In genomic region chr12:13206560-13206897, GRCh38 we compare ENCODE assay signal across 12 cellular contexts. TPM values are rescaled to one million over a fixed set of nuclear protein-coding genes. Genes with fewer than 3 reads are reported as not detected.
A peak's percentile ranks its signal among the peaks of the same experiment; 100 is the strongest.
DNase-seq lines count a peak whose midpoint lies in the region; ATAC-seq and TF ChIP-seq lines count a peak whose summit lies in the region.
"Had no signal": no experiment of that assay in that cellular context is flagged by ENCODE, and none has a peak within 500 bp of the region (broad histone marks: within the 10 kb centered on the region; RNA-seq: fewer than 3 reads in every experiment).

No MANE protein-coding gene starts in this region.

- H3K27me3 ChIP-seq in lower lobe of right lung (ENCODE audit: low read depth) = no peaks in the 10 kb centered on the region
- no peaks in the 10 kb centered on the region for H3K27me3 ChIP-seq in testis

- TF ChIP-seq POLR2A in testis (IDR thresholded peaks at IDR 0.05) = no peak

- peaks cover 95% of the 10 kb centered on the region for H3K4me1 ChIP-seq in lower lobe of right lung
- H3K4me1 ChIP-seq in testis = peaks cover 7% of the 10 kb centered on the region

- intact Hi-C loops in activated CD8-positive, alpha-beta T cell treated with anti-CD3 and anti-CD28 coated beads for 36 hours (cut with micrococcal nuclease) = no loop called here
- intact Hi-C loops in lower lobe of right lung (cut with DNase I) (no loop called here), testis (cut with DNase I; ENCODE audit: low total_unique reads) (loop anchor here (10.0 kb wide), 1 partner anchor 292 kb away; no protein-coding TSS in a partner anchor)

- H3K4me1 Mint-ChIP-seq in activated T-cell treated with anti-CD3 and anti-CD28 coated beads, Interleukin-2, amount 50 U/mL, for 24 hours (ENCODE audit: low read depth) = peaks cover 60% of the 10 kb centered on the region
- H3K4me1 Mint-ChIP-seq in activated CD8-positive, alpha-beta T cell treated with anti-CD3 and anti-CD28 coated beads for 36 hours (ENCODE audit: low read depth) = peaks cover 30% of the 10 kb centered on the region
- peaks cover 52% of the 10 kb centered on the region for H3K4me1 Mint-ChIP-seq in type B pancreatic cell (ENCODE audit: unreplicated experiment)

- no peak overlapping the region for H3K4me3 Mint-ChIP-seq in activated T-cell treated with anti-CD3 and anti-CD28 coated beads, Interleukin-2, amount 50 U/mL, for 24 hours
- no peak overlapping the region for H3K4me3 Mint-ChIP-seq in activated CD8-positive, alpha-beta T cell treated with anti-CD3 and anti-CD28 coated beads for 36 hours
- H3K4me3 Mint-ChIP-seq in type B pancreatic cell = peak overlapping the region; percentile 51

- H3K27ac ChIP-seq in lower lobe of right lung = peak overlapping the region; percentile 42
- no peak overlapping the region for H3K27ac ChIP-seq in testis
- H3K27ac ChIP-seq: neutrophil had no signal

- H3K9me3 ChIP-seq in lower lobe of right lung (no peaks in the 10 kb centered on the region), testis (no peaks in the 10 kb centered on the region)
- H3K9me3 ChIP-seq: neutrophil had no signal

- no peak for DNase-seq in activated T-cell treated with anti-CD3 and anti-CD28 coated beads, Interleukin-2, amount 50 U/mL, for 24 hours
- no peak for DNase-seq in activated T-cell treated with anti-CD3 and anti-CD28 coated beads, Interleukin-2, amount 50 U/mL, for 48 hours
- DNase-seq in activated CD8-positive, alpha-beta T cell treated with anti-CD3 and anti-CD28 coated beads for 36 hours = no peak
- DNase-seq in lower lobe of right lung (no peak), type B pancreatic cell (ENCODE audit: extremely low spot score, unreplicated experiment) (no peak), testis (no peak), nucleus accumbens (lab: John Stamatoyannopoulos, UW) (no peak), activated gamma-delta T cell treated with Interleukin-2 at 50 U/mL for 16 hours (no peak)
- DNase-seq: NCI-H1436; stimulated activated naive CD4-positive, alpha-beta T cell; T-helper 2 cell had no signal

- H3K9me3 Mint-ChIP-seq in activated T-cell treated with anti-CD3 and anti-CD28 coated beads, Interleukin-2, amount 50 U/mL, for 24 hours = no peaks in the 10 kb centered on the region
- H3K9me3 Mint-ChIP-seq in activated CD8-positive, alpha-beta T cell treated with anti-CD3 and anti-CD28 coated beads for 36 hours = no peaks in the 10 kb centered on the region
- no peaks in the 10 kb centered on the region for H3K9me3 Mint-ChIP-seq in type B pancreatic cell

- no peaks in the 10 kb centered on the region for H3K36me3 Mint-ChIP-seq in activated T-cell treated with anti-CD3 and anti-CD28 coated beads, Interleukin-2, amount 50 U/mL, for 24 hours (ENCODE audit: low read depth)
- H3K36me3 Mint-ChIP-seq in activated CD8-positive, alpha-beta T cell treated with anti-CD3 and anti-CD28 coated beads for 36 hours (ENCODE audit: low read depth) = no peaks in the 10 kb centered on the region
- peaks cover 45% of the 10 kb centered on the region for H3K36me3 Mint-ChIP-seq in type B pancreatic cell

- H3K4me3 ChIP-seq in lower lobe of right lung = no peak overlapping the region
- H3K4me3 ChIP-seq in testis = no peak overlapping the region

- 64 to 80% methylated on average over 1 of the region's 1 CpG for WGBS in testis, 2 donors

- H3K27me3 Mint-ChIP-seq in activated T-cell treated with anti-CD3 and anti-CD28 coated beads, Interleukin-2, amount 50 U/mL, for 24 hours = peaks cover 14% of the 10 kb centered on the region
- H3K27me3 Mint-ChIP-seq in activated CD8-positive, alpha-beta T cell treated with anti-CD3 and anti-CD28 coated beads for 36 hours = peaks cover 5% of the 10 kb centered on the region
- H3K27me3 Mint-ChIP-seq in type B pancreatic cell = peaks cover 32% of the 10 kb centered on the region

- POLR2A ChIA-PET in activated CD8-positive, alpha-beta T cell treated with anti-CD3 and anti-CD28 coated beads for 36 hours (lab: Charles Lee) = no interaction called here

- peak overlapping the region; percentile 71 for H3K27ac Mint-ChIP-seq in activated T-cell treated with anti-CD3 and anti-CD28 coated beads, Interleukin-2, amount 50 U/mL, for 24 hours
- H3K27ac Mint-ChIP-seq in activated CD8-positive, alpha-beta T cell treated with anti-CD3 and anti-CD28 coated beads for 36 hours = peak overlapping the region; percentile 61
- peak overlapping the region; percentile 99 for H3K27ac Mint-ChIP-seq in type B pancreatic cell

- CTCF ChIA-PET in activated CD8-positive, alpha-beta T cell treated with anti-CD3 and anti-CD28 coated beads for 36 hours (lab: Charles Lee) = interaction anchor here (1.2 to 7.9 kb wide), 4 partner anchors 49 to 292 kb away, joined by 3 to 150 read pairs (median 54); partner anchors contain the start of gene GSG1

- no peak for ATAC-seq in activated CD8-positive, alpha-beta T cell treated with anti-CD3 and anti-CD28 coated beads for 36 hours
- ATAC-seq in lower lobe of right lung = peak in 1 of 2 donors; percentile 6

- H3K36me3 ChIP-seq in lower lobe of right lung (peaks cover 6% of the 10 kb centered on the region), testis (ENCODE audit: low read depth, missing control alignments) (no peaks in the 10 kb centered on the region)
- H3K36me3 ChIP-seq: neutrophil had no signal

- TF ChIP-seq CTCF in activated CD8-positive, alpha-beta T cell treated with anti-CD3 and anti-CD28 coated beads for 36 hours (IDR thresholded peaks at IDR 0.05) = no peak
- TF ChIP-seq CTCF in lower lobe of right lung (IDR thresholded peaks at IDR 0.05) (no peak), type B pancreatic cell (conservative IDR thresholded peaks at IDR 0.05) (no peak), testis (IDR thresholded peaks at IDR 0.05) (no peak)

RNA-seq across cellular contexts. Expression of gene EMP1, which starts 10.0 kb away (rescaled TPM):
- 1 to 10 TPM; 3.1 to 3.6 TPM for total RNA-seq in activated CD8-positive, alpha-beta T cell treated with anti-CD3 and anti-CD28 coated beads for 36 hours
- total RNA-seq in lower lobe of right lung (195 TPM), type B pancreatic cell (ENCODE audit: low replicate concordance) (340 and 2,561 TPM in 2 replicates), testis (10 to 100 TPM; 14.1 to 29.2 TPM)
- 59.4 TPM for polyA plus RNA-seq in testis (ENCODE audit: insufficient read depth, low read depth, low replicate concordance)
